Comparison of ENCODE assay signal across 35 cellular contexts in the genomic region with DNA sequence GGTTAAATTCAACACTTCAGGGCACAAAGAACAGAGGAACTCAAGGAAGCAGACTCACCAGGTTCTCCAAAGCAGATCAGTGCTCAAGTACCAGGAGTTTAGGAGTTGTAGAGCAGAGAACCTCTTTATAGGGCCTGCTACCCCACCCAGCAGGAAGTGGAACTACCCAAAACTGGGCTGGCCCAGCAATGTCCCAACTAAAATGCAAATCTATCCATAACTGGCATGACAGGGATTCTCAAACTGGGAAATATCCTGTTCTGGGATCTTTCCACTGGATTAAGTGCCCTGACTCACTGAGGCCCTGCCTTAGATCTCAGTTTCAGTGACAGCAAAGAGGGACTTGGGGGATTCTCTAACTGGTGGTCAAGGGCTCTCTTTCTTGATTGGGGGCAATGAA. TPM values are rescaled to one million over a fixed set of nuclear protein-coding genes. Genes with fewer than 3 reads are reported as not detected.
"Had no signal": no experiment of that assay in that cellular context is flagged by ENCODE, and none has a peak within 500 bp of the region (broad histone marks: within the 10 kb centered on the region; RNA-seq: fewer than 3 reads in every experiment).

Gene SPRR2E (minus strand): TSS at position 101 of the 400 bp plus-strand sequence. CDS start 775 bp downstream, outside the sequence.

- H3K27ac ChIP-seq: colonic mucosa, foreskin keratinocyte, gastroesophageal sphincter, heart left ventricle, hepatocyte, left lung, lower lobe of right lung, ovary, psoas muscle, sigmoid colon, stomach, testis, tibial nerve, upper lobe of left lung had no signal

- H3K27me3 ChIP-seq: colonic mucosa, foreskin keratinocyte, gastroesophageal sphincter, heart left ventricle, hepatocyte, left lung, ovary, sigmoid colon, stomach, testis, tibial nerve, upper lobe of left lung had no signal

- H3K4me3 ChIP-seq: colonic mucosa, gastroesophageal sphincter, heart left ventricle, hepatocyte, left lung, lower lobe of right lung, ovary, psoas muscle, sigmoid colon, stomach, testis, tibial nerve, upper lobe of left lung had no signal

- H3K4me3 Mint-ChIP-seq: dendritic cell treated with granulocyte-macrophage colony-stimulating factor and Interleukin-4, amounts not matched to agents 40 ng/mL and 50 ng/mL, for 4 days; endodermal cell; memory B cell; natural killer cell; stimulated activated effector memory CD8-positive, alpha-beta T cell treated with anti-CD3 and anti-CD28 coated beads, Interleukin-12 subunit alpha, Interleukin-12 subunit beta, amount 100 ng/mL, for 72 hours had no signal

- H3K9me3 Mint-ChIP-seq: dendritic cell treated with granulocyte-macrophage colony-stimulating factor and Interleukin-4, amounts not matched to agents 40 ng/mL and 50 ng/mL, for 4 days; endodermal cell; memory B cell; natural killer cell; stimulated activated effector memory CD8-positive, alpha-beta T cell treated with anti-CD3 and anti-CD28 coated beads, Interleukin-12 subunit alpha, Interleukin-12 subunit beta, amount 100 ng/mL, for 72 hours had no signal

- H3K4me1 ChIP-seq: colonic mucosa, gastroesophageal sphincter, heart left ventricle, left lung, lower lobe of right lung, psoas muscle, sigmoid colon, stomach, testis, tibial nerve, upper lobe of left lung had no signal

- ATAC-seq: foreskin keratinocyte; gastroesophageal sphincter; heart left ventricle; left cardiac atrium; left lung; lower lobe of right lung; natural killer cell; psoas muscle; right cardiac atrium; stimulated activated effector memory CD8-positive, alpha-beta T cell treated with anti-CD3 and anti-CD28 coated beads, Interleukin-12 subunit alpha, Interleukin-12 subunit beta, amount 100 ng/mL, for 72 hours had no signal

- H3K9me3 ChIP-seq: colonic mucosa, gastroesophageal sphincter, heart left ventricle, left lung, lower lobe of right lung, ovary, psoas muscle, sigmoid colon, stomach, testis, tibial nerve, upper lobe of left lung had no signal

- H3K36me3 Mint-ChIP-seq: memory B cell; natural killer cell; stimulated activated effector memory CD8-positive, alpha-beta T cell treated with anti-CD3 and anti-CD28 coated beads, Interleukin-12 subunit alpha, Interleukin-12 subunit beta, amount 100 ng/mL, for 72 hours had no signal

- H3K4me1 Mint-ChIP-seq: endodermal cell; memory B cell; natural killer cell; stimulated activated effector memory CD8-positive, alpha-beta T cell treated with anti-CD3 and anti-CD28 coated beads, Interleukin-12 subunit alpha, Interleukin-12 subunit beta, amount 100 ng/mL, for 72 hours had no signal

- H3K27ac Mint-ChIP-seq: dendritic cell treated with granulocyte-macrophage colony-stimulating factor and Interleukin-4, amounts not matched to agents 40 ng/mL and 50 ng/mL, for 4 days; endodermal cell; memory B cell; natural killer cell; stimulated activated effector memory CD8-positive, alpha-beta T cell treated with anti-CD3 and anti-CD28 coated beads, Interleukin-12 subunit alpha, Interleukin-12 subunit beta, amount 100 ng/mL, for 72 hours had no signal

- DNase-seq: colonic mucosa; effector CD8-positive, alpha-beta T cell; endodermal cell; erythroblast; foreskin keratinocyte; heart left ventricle; left cardiac atrium; left lung; lower lobe of right lung; natural killer cell; occipital lobe; ovary; posterior cingulate gyrus; psoas muscle; right cardiac atrium; sigmoid colon; stimulated activated CD4-positive, alpha-beta T cell treated with anti-CD3 and anti-CD28 coated beads, Interleukin-2, amount 100 ng/mL, for 24 hours; stimulated activated CD4-positive, alpha-beta T cell treated with anti-CD3 and anti-CD28 coated beads, Interleukin-4, amount 100 ng/mL, for 24 hours; stimulated activated naive CD4-positive, alpha-beta T cell treated with Interleukin-2 at 50 U/mL for 16 hours; stomach; testis; upper lobe of left lung had no signal

- H3K36me3 ChIP-seq: colonic mucosa, gastroesophageal sphincter, heart left ventricle, left lung, lower lobe of right lung, ovary, sigmoid colon, stomach, tibial nerve, upper lobe of left lung had no signal

RNA-seq across cellular contexts. Expression of gene SPRR2E, which starts in this region (rescaled TPM):
- total RNA-seq: chondrocyte, colonic mucosa, endodermal cell, fibroblast of lung, heart left ventricle, hepatocyte, kidney epithelial cell, left cardiac atrium, left lung, lower lobe of right lung, mononuclear cell, natural killer cell, occipital lobe, psoas muscle, renal cortical epithelial cell, right cardiac atrium, sigmoid colon, skeletal muscle tissue, subcutaneous adipose tissue, testis, tibial nerve, upper lobe of left lung had no signal
